11 cellular contexts compared by ENCODE assay signal in genomic region chr4:114272226-114272625, GRCh38.
DNase-seq lines count a peak whose midpoint lies in the region; ATAC-seq and TF ChIP-seq lines count a peak whose summit lies in the region.
"Had no signal": no experiment of that assay in that cellular context is flagged by ENCODE, and none has a peak within 500 bp of the region (broad histone marks: within the 10 kb centered on the region; RNA-seq: fewer than 3 reads in every experiment).

No MANE protein-coding gene starts in this region.

- no peaks in the 10 kb centered on the region for H3K9me3 Mint-ChIP-seq in HFFc6

- POLR2A ChIA-PET in A673 (lab: Charles Lee; ENCODE audit: low non-redundant PET), result no interaction called here

- BruUV-seq in A673 (replicated peaks; lab: Mats Ljungman, UMichigan), result no TSS peak

- peak overlapping the region; percentile 64 for H3K4me3 Mint-ChIP-seq in HFFc6

- H3K4me3 ChIP-seq in A673 (ENCODE audit: low read depth, low read length, poor library complexity, severe bottlenecking) (no peak overlapping the region), astrocyte of the cerebellum (ENCODE audit: low read depth, low read length) (no peak overlapping the region)
- H3K4me3 ChIP-seq: body of pancreas had no signal

- ATAC-seq in GM18907 (IDR thresholded peaks at IDR 0.05; ENCODE audit: unreplicated experiment), result no peak
- ATAC-seq: body of pancreas had no signal

- intact Hi-C loops in A673 (cut with micrococcal nuclease; ENCODE audit: unreplicated experiment), result no loop called here

- no peak for TF ChIP-seq CTCF in A673 (conservative IDR thresholded peaks at IDR 0.05; ENCODE audit: low read depth, low read length)
- TF ChIP-seq CTCF in HFFc6 (IDR thresholded peaks at IDR 0.05), result no peak
- TF ChIP-seq CTCF in astrocyte of the cerebellum (IDR thresholded peaks at IDR 0.05; ENCODE audit: low read depth, low read length, missing control alignments), result no peak

- peak overlapping the region; percentile 85 for H3K27ac Mint-ChIP-seq in HFFc6

- in situ Hi-C loops in astrocyte of the cerebellum (cut with HindIII; ENCODE audit: low sequenced_read_pairs), result no loop called here

- DNase-seq in A673 (ENCODE audit: low spot score) (peak; percentile 10), HFFc6 (peak; percentile 96), astrocyte of the cerebellum (ENCODE audit: low read depth) (peak; percentile 94), hepatic stellate cell (ENCODE audit: low spot score) (peak; percentile 4), HPDE6-E6E7 (ENCODE audit: extremely low spot score) (no peak), NCI-H2107 treated with DMSO at 0.1 percent for 48 hours (lab: John Stamatoyannopoulos, UW; ENCODE audit: unreplicated experiment) (no peak)
- DNase-seq in activated CD4-positive, alpha-beta T cell treated with anti-CD3 and anti-CD28 coated beads for 1 hour, result no peak
- DNase-seq: body of pancreas, NCI-H1417 had no signal

- no peaks in the 10 kb centered on the region for H3K36me3 ChIP-seq in A673 (ENCODE audit: insufficient read depth, low read length, poor library complexity, severe bottlenecking)

- H3K27me3 Mint-ChIP-seq in HFFc6 (ENCODE audit: insufficient read depth), result no peaks in the 10 kb centered on the region

- peaks cover 85% of the 10 kb centered on the region for H3K4me1 Mint-ChIP-seq in HFFc6 (ENCODE audit: low read depth)

- no peak overlapping the region for H3K27ac ChIP-seq in A673 (ENCODE audit: low read depth, low read length, poor library complexity, severe bottlenecking)
- H3K27ac ChIP-seq: body of pancreas, C4-2B had no signal

- CTCF ChIA-PET in A673 (lab: Charles Lee), result no interaction called here

- H3K9me3 ChIP-seq in A673 (ENCODE audit: low read depth, low read length, poor library complexity, severe bottlenecking), result no peaks in the 10 kb centered on the region
- H3K9me3 ChIP-seq: body of pancreas had no signal

- H3K27me3 ChIP-seq in A673 (replicated peaks; ENCODE audit: insufficient read depth, low read depth, low read length, poor library complexity), result no peaks in the 10 kb centered on the region
- H3K27me3 ChIP-seq: body of pancreas had no signal

- peaks cover 7% of the 10 kb centered on the region; the same call in 1 of the 2 replicates for H3K36me3 Mint-ChIP-seq in HFFc6 (ENCODE audit: low read depth)

- peaks cover 8% of the 10 kb centered on the region for H3K4me1 ChIP-seq in A673 (ENCODE audit: insufficient read depth, low read length, poor library complexity, severe bottlenecking)
- H3K4me1 ChIP-seq: body of pancreas had no signal

Comparison
In these comparisons a context has a peak if more than half of its experiments do, and no peak if none do; other contexts are left out.
1. DNase-seq: peak in A673 (single experiment), HFFc6 (single experiment), astrocyte of the cerebellum (single experiment) and hepatic stellate cell (single experiment); none in HPDE6-E6E7 (single experiment), NCI-H2107 treated with DMSO at 0.1 percent for 48 hours (single experiment) and activated CD4-positive, alpha-beta T cell treated with anti-CD3 and anti-CD28 coated beads for 1 hour (single experiment).